12 cellular contexts compared by ENCODE assay signal in genomic region chr9:129137292-129138143, GRCh38. TPM values are rescaled to one million over a fixed set of nuclear protein-coding genes. Genes with fewer than 3 reads are reported as not detected.
DNase-seq lines count a peak whose midpoint lies in the region; ATAC-seq and TF ChIP-seq lines count a peak whose summit lies in the region.
"Had no signal": no experiment of that assay in that cellular context is flagged by ENCODE, and none has a peak within 500 bp of the region (broad histone marks: within the 10 kb centered on the region; RNA-seq: fewer than 3 reads in every experiment).

No MANE protein-coding gene starts in this region.

- peaks cover 2% of the 10 kb centered on the region for H3K36me3 ChIP-seq in cardiac muscle cell
- peaks cover 2 to 22% of the 10 kb centered on the region in 2 donors for H3K36me3 ChIP-seq in esophagus (ENCODE audit: control insufficient read depth in 2 of 2, insufficient read depth in 2 of 2, low read length in 1 of 2)
- H3K36me3 ChIP-seq in urinary bladder (ENCODE audit: insufficient read depth): no peaks in the 10 kb centered on the region

- no peak for ATAC-seq in HG02885 (IDR thresholded peaks at IDR 0.05; ENCODE audit: poor library complexity, unreplicated experiment)
- no peak for ATAC-seq in GM21367 (IDR thresholded peaks at IDR 0.05; ENCODE audit: unreplicated experiment)
- ATAC-seq: K562, Panc1 had no signal

- H3K4me1 ChIP-seq in cardiac muscle cell (ENCODE audit: low read depth) (peaks cover 32% of the 10 kb centered on the region), esophagus (ENCODE audit: control insufficient read depth in 2 of 2, insufficient read depth in 2 of 2, low read length in 1 of 2) (peaks cover 7 to 19% of the 10 kb centered on the region in 2 donors), urinary bladder (ENCODE audit: insufficient read depth) (no peaks in the 10 kb centered on the region)

- DNase-seq in cardiac muscle cell (ENCODE audit: low read depth in 1 of 2, low spot score in 1 of 2): no peak
- DNase-seq in cardiac septum (ENCODE audit: low spot score): no peak
- no peak for DNase-seq in osteocyte (ENCODE audit: extremely low spot score, unreplicated experiment)
- no peak for DNase-seq in cerebellar nuclear complex (lab: John Stamatoyannopoulos, UW)
- DNase-seq: activated gamma-delta T cell treated with Interleukin-2 at 50 U/mL for 16 hours, H7 had no signal

- no peaks in the 10 kb centered on the region for H3K27me3 Mint-ChIP-seq in osteocyte (ENCODE audit: unreplicated experiment)

- H3K9me3 Mint-ChIP-seq in osteocyte (ENCODE audit: unreplicated experiment): no peaks in the 10 kb centered on the region

- 85 to 88% methylated on average over 18 to 19 of the region's 19 CpGs for WGBS in esophagus, 2 donors
- WGBS in urinary bladder: 83% methylated on average over 19 of the region's 19 CpGs

- peak overlapping the region; percentile 100 for H3K27ac Mint-ChIP-seq in osteocyte (ENCODE audit: unreplicated experiment)

- H3K4me1 Mint-ChIP-seq in osteocyte (ENCODE audit: unreplicated experiment): peaks cover 63% of the 10 kb centered on the region

- H3K27me3 ChIP-seq in cardiac muscle cell (no peaks in the 10 kb centered on the region), esophagus (ENCODE audit: control insufficient read depth in 1 of 2, insufficient read depth in 2 of 2, low read length in 2 of 2) (no peaks in the 10 kb centered on the region)

- peaks cover 9% of the 10 kb centered on the region for H3K36me3 Mint-ChIP-seq in osteocyte (ENCODE audit: unreplicated experiment)

- no peak overlapping the region for H3K4me3 ChIP-seq in cardiac muscle cell
- no peak overlapping the region for H3K4me3 ChIP-seq in esophagus (ENCODE audit: low read depth in 1 of 2, low read length in 2 of 2)
- H3K4me3 ChIP-seq in urinary bladder (ENCODE audit: low read depth, low read length): no peak overlapping the region
- H3K4me3 ChIP-seq: K562 had no signal

- H3K4me3 Mint-ChIP-seq in osteocyte (ENCODE audit: unreplicated experiment): no peak overlapping the region

- peak overlapping the region; percentile 99 for H3K27ac ChIP-seq in cardiac muscle cell
- H3K27ac ChIP-seq in esophagus (ENCODE audit: low read depth in 2 of 2, low read length in 1 of 2): peak overlapping the region; percentile 99 to 100
- peak overlapping the region; percentile 69 for H3K27ac ChIP-seq in urinary bladder (ENCODE audit: low read depth)

- H3K9me3 ChIP-seq in cardiac muscle cell (ENCODE audit: low read depth) (no peaks in the 10 kb centered on the region), esophagus (ENCODE audit: control insufficient read depth in 2 of 2, insufficient read depth in 1 of 2, low read depth in 1 of 2, low read length in 1 of 2) (no peaks in the 10 kb centered on the region)

- intact Hi-C loops in cardiac septum (cut with DNase I): loop anchor here (1.0 kb wide), 1 partner anchor 197 kb away; no protein-coding TSS in a partner anchor

- no peak for TF ChIP-seq CTCF in cardiac muscle cell (IDR thresholded peaks at IDR 0.05; ENCODE audit: low read depth, low read length)
- TF ChIP-seq CTCF in osteocyte (IDR thresholded peaks at IDR 0.05): no peak

RNA-seq across cellular contexts. Expression of gene PTPA, which starts 26.3 kb away (rescaled TPM):
- total RNA-seq in cardiac muscle cell (197 and 257 TPM in 2 replicates), cardiac septum (204 TPM), osteocyte (140 and 150 TPM in 2 replicates), urinary bladder (48.5 TPM)
- polyA plus RNA-seq in cardiac muscle cell (144 and 156 TPM in 2 replicates), esophagus (100 to 1,000 TPM in 1 of 2 donors, 10 to 100 TPM in 1; 80.0 to 126 TPM), urinary bladder (125 TPM)

RNA-seq across cellular contexts. Expression of gene CRAT, which starts 26.9 kb away (rescaled TPM):
- 81.6 and 92.8 TPM in 2 replicates for total RNA-seq in cardiac muscle cell
- 80.6 and 85.2 TPM in 2 replicates for polyA plus RNA-seq in cardiac muscle cell
- total RNA-seq in cardiac septum: 68.1 TPM
- 10 to 100 TPM; 26.6 to 36.7 TPM for polyA plus RNA-seq in esophagus
- total RNA-seq in osteocyte: 55.1 and 55.5 TPM in 2 replicates
- 15.0 TPM for total RNA-seq in urinary bladder
- 70.7 TPM for polyA plus RNA-seq in urinary bladder

RNA-seq across cellular contexts. Expression of gene IER5L, which starts 40.5 kb away (rescaled TPM):
- total RNA-seq in cardiac muscle cell (51.7 and 77.4 TPM in 2 replicates), cardiac septum (12.6 TPM), osteocyte (60.8 and 63.0 TPM in 2 replicates), urinary bladder (15.2 TPM)
- polyA plus RNA-seq in cardiac muscle cell (21.5 and 38.5 TPM in 2 replicates), esophagus (1 to 10 TPM; 5.4 to 8.4 TPM), urinary bladder (13.3 TPM)

RNA-seq across cellular contexts. Expression of gene DOLPP1, which starts 56.6 kb away (rescaled TPM):
- total RNA-seq in cardiac muscle cell (18.0 and 19.3 TPM in 2 replicates), cardiac septum (4.8 TPM), osteocyte (13.3 and 19.3 TPM in 2 replicates), urinary bladder (9.0 TPM)
- polyA plus RNA-seq in cardiac muscle cell (9.5 and 19.0 TPM in 2 replicates), esophagus (10 to 100 TPM; 11.4 to 16.5 TPM), urinary bladder (10.5 TPM)
